24 cellular contexts compared by ENCODE assay signal in genomic region chr6:85047818-85048217, GRCh38.
"Had no signal": no experiment of that assay in that cellular context is flagged by ENCODE, and none has a peak within 500 bp of the region (broad histone marks: within the 10 kb centered on the region; RNA-seq: fewer than 3 reads in every experiment).

No MANE protein-coding gene starts in this region.

- H2AFZ ChIP-seq: neural progenitor cell had no signal

- H3K4me1 ChIP-seq: esophagus muscularis mucosa, gastroesophageal sphincter, left ventricle myocardium inferior, lower lobe of right lung, neural progenitor cell, right atrium auricular region had no signal

- H3K4me3 ChIP-seq: esophagus muscularis mucosa, gastroesophageal sphincter, left ventricle myocardium inferior, lower lobe of right lung, neural progenitor cell, ovary, right atrium auricular region had no signal

- FAIRE-seq: endometrium, kidney, small intestine, urothelium cell line had no signal

- H3K9ac ChIP-seq: neural progenitor cell had no signal

- H3K4me2 ChIP-seq: neural progenitor cell had no signal

- H3K27ac ChIP-seq: epithelial cell of prostate, esophagus muscularis mucosa, gastroesophageal sphincter, left ventricle myocardium inferior, lower lobe of right lung, neural progenitor cell, ovary, right atrium auricular region had no signal

- DNase-seq: cortex of kidney; effector memory CD4-positive, alpha-beta T cell; glutamatergic neuron; immature natural killer cell; kidney; left cardiac atrium; left ventricle myocardium inferior; lower lobe of right lung; mesenchymal stem cell; midbrain; nucleus accumbens; ovary; small intestine; stimulated activated CD4-positive, alpha-beta T cell treated with anti-CD3 and anti-CD28 coated beads, Interleukin-2, amount 100 ng/mL, for 48 hours; stimulated activated naive CD4-positive, alpha-beta T cell treated with Interleukin-2 at 50 U/mL for 16 hours; trophoblast cell had no signal

- H3K9me3 ChIP-seq: esophagus muscularis mucosa, gastroesophageal sphincter, lower lobe of right lung, ovary, right atrium auricular region had no signal

- H3K27me3 ChIP-seq: esophagus muscularis mucosa, gastroesophageal sphincter, neural progenitor cell, ovary, right atrium auricular region had no signal

- H3K36me3 ChIP-seq: esophagus muscularis mucosa, gastroesophageal sphincter, left ventricle myocardium inferior, lower lobe of right lung, neural progenitor cell, ovary, right atrium auricular region had no signal

- ATAC-seq: gastroesophageal sphincter; left cardiac atrium; lower lobe of right lung; natural killer cell treated with Interleukin-12 subunit alpha and Interleukin-12 subunit beta and Interleukin-15 and Interleukin-18, amount 100 ng/mL, for 72 hours had no signal
